19 cellular contexts compared by ENCODE assay signal in the genomic region with DNA sequence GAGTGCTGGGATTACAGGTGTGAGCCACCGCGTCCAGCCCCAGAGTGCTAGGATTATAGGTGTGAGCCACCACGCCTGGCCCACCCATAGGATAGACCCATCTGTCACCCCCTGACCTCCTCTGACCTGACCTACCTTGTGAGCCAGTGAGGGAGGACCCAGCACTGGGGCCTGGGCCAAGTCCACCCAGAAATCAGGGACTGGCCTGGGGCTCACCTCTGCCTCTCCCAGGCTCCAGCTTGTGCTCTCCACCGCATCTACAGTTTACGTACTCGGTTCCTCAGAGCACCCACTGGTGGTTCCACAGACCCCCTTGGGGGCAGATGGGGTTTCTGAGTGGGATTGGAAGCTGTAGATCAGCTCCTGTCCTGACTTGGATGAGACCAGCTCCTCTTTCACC. TPM values are rescaled to one million over a fixed set of nuclear protein-coding genes. Genes with fewer than 3 reads are reported as not detected.
"Had no signal": no experiment of that assay in that cellular context is flagged by ENCODE, and none has a peak within 500 bp of the region (broad histone marks: within the 10 kb centered on the region; RNA-seq: fewer than 3 reads in every experiment).

No MANE protein-coding gene starts in this region.

- H3K9me3 ChIP-seq: breast epithelium, neutrophil, tibial artery had no signal

- H3K27ac Mint-ChIP-seq: activated CD4-positive, alpha-beta T cell treated with anti-CD3 and anti-CD28 coated beads, Interleukin-2, amount 10 ng/mL, durations not matched to agents 7 days and 5 days; dendritic cell treated with granulocyte-macrophage colony-stimulating factor and Interleukin-4, amounts not matched to agents 40 ng/mL and 50 ng/mL, for 4 days; T-helper 1 cell treated with Interleukin-12 subunit alpha and Interleukin-12 subunit beta and Interleukin-4 antibody, amounts not matched to agents 30 μg/mL and 1 μg/mL, for 36 hours had no signal

- H3K9ac ChIP-seq: parathyroid adenoma had no signal

- H3K79me2 ChIP-seq: parathyroid adenoma had no signal

- DNase-seq: activated CD4-positive, alpha-beta T cell treated with anti-CD3 and anti-CD28 coated beads, Interleukin-2, amount 10 ng/mL, durations not matched to agents 7 days and 5 days; activated CD8-positive, alpha-beta memory T cell treated with anti-CD3 and anti-CD28 coated beads, Interleukin-2, amount 50 U/mL, for 48 hours; activated gamma-delta T cell; cerebellar nuclear complex; effector memory CD4-positive, alpha-beta T cell; mesenchymal stem cell; naive thymus-derived CD4-positive, alpha-beta T cell; stimulated activated CD4-positive, alpha-beta T cell treated with anti-CD3 and anti-CD28 coated beads, Interleukin-12 subunit alpha, Interleukin-12 subunit beta, amount 100 ng/mL, for 4 hours; stimulated activated CD4-positive, alpha-beta T cell treated with anti-CD3 and anti-CD28 coated beads, Interleukin-1b, Interleukin-23, amount 100 ng/mL, for 48 hours; stimulated activated naive CD4-positive, alpha-beta T cell treated with Interleukin-2 at 50 U/mL for 16 hours; tibial artery had no signal

- H3K9me3 Mint-ChIP-seq: activated CD4-positive, alpha-beta T cell treated with anti-CD3 and anti-CD28 coated beads, Interleukin-2, amount 10 ng/mL, durations not matched to agents 7 days and 5 days; activated naive CD4-positive, alpha-beta T cell treated with anti-CD3 and anti-CD28 coated beads, Interleukin-2, amount 50 U/mL, for 24 hours; dendritic cell treated with granulocyte-macrophage colony-stimulating factor and Interleukin-4, amounts not matched to agents 40 ng/mL and 50 ng/mL, for 4 days; naive thymus-derived CD4-positive, alpha-beta T cell; T-helper 1 cell treated with Interleukin-12 subunit alpha and Interleukin-12 subunit beta and Interleukin-4 antibody, amounts not matched to agents 30 μg/mL and 1 μg/mL, for 36 hours had no signal

- H3K4me3 ChIP-seq: breast epithelium, tibial artery had no signal

- H3K4me3 Mint-ChIP-seq: activated CD4-positive, alpha-beta T cell treated with anti-CD3 and anti-CD28 coated beads, Interleukin-2, amount 10 ng/mL, durations not matched to agents 7 days and 5 days; activated naive CD4-positive, alpha-beta T cell treated with anti-CD3 and anti-CD28 coated beads, Interleukin-2, amount 50 U/mL, for 24 hours; dendritic cell treated with granulocyte-macrophage colony-stimulating factor and Interleukin-4, amounts not matched to agents 40 ng/mL and 50 ng/mL, for 4 days; naive thymus-derived CD4-positive, alpha-beta T cell; T-helper 1 cell treated with Interleukin-12 subunit alpha and Interleukin-12 subunit beta and Interleukin-4 antibody, amounts not matched to agents 30 μg/mL and 1 μg/mL, for 36 hours had no signal

- H3K4me1 ChIP-seq: breast epithelium, parathyroid adenoma had no signal

- H3K36me3 Mint-ChIP-seq: naive thymus-derived CD4-positive, alpha-beta T cell had no signal

- H3K36me3 ChIP-seq: breast epithelium, neutrophil, tibial artery had no signal

- H3K27me3 ChIP-seq: breast epithelium, tibial artery had no signal

- H3K27ac ChIP-seq: breast epithelium, neutrophil, parathyroid adenoma, tibial artery had no signal

- H3K27me3 Mint-ChIP-seq: activated CD4-positive, alpha-beta T cell treated with anti-CD3 and anti-CD28 coated beads, Interleukin-2, amount 10 ng/mL, durations not matched to agents 7 days and 5 days; activated naive CD4-positive, alpha-beta T cell treated with anti-CD3 and anti-CD28 coated beads, Interleukin-2, amount 50 U/mL, for 24 hours; naive thymus-derived CD4-positive, alpha-beta T cell had no signal

- ATAC-seq: activated CD4-positive, CD25-positive, alpha-beta regulatory T cell treated with anti-CD3 and anti-CD28 coated beads, Interleukin-2, amount 50 U/mL, for 24 hours; naive thymus-derived CD4-positive, alpha-beta T cell had no signal

RNA-seq across cellular contexts. Expression of a gene that starts 48.3 kb away (rescaled TPM):
- total RNA-seq: renal cortical epithelial cell had no signal
